9 cellular contexts compared by ENCODE assay signal in the genomic region with DNA sequence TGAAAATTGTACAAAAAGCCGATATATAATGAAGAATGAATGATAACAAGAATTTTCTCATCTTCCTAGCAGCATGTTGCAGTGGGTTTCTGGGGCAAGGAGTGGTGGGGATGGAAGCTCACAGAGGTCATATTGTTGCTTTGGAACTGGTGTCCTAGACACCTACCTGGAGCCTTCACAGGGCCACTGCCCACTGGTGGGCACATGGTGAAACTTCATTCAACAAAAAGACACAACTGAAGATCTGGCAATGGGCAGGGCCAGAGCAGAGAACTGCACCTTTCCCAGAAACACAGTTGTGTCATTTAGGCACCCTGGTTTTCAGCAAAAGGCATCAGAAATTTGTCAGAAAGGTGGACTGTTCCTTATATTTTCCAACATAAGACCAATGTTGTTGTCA.
DNase-seq lines count a peak whose midpoint lies in the region; ATAC-seq and TF ChIP-seq lines count a peak whose summit lies in the region.
"Had no signal": no experiment of that assay in that cellular context is flagged by ENCODE, and none has a peak within 500 bp of the region (broad histone marks: within the 10 kb centered on the region; RNA-seq: fewer than 3 reads in every experiment).

No MANE protein-coding gene starts in this region.

- TF ChIP-seq POLR2A in heart left ventricle (IDR thresholded peaks at IDR 0.05) (no peak), transverse colon (IDR thresholded peaks at IDR 0.05) (no peak)

- TF ChIP-seq EP300 in transverse colon (IDR thresholded peaks at IDR 0.05; ENCODE audit: low read depth): no peak

- H3K36me3 ChIP-seq in heart left ventricle (no peaks in the 10 kb centered on the region), transverse colon (no peaks in the 10 kb centered on the region)

- peak in 2 of 4 donors; percentile 18 to 33 for ATAC-seq in heart left ventricle
- no peak for ATAC-seq in left cardiac atrium
- no peak for ATAC-seq in HG02970 (IDR thresholded peaks at IDR 0.05; ENCODE audit: low FRiP score, unreplicated experiment)

- H3K4me3 ChIP-seq in heart left ventricle (no peak overlapping the region), epithelial cell of proximal tubule (ENCODE audit: low read depth, low read length) (no peak overlapping the region), transverse colon (no peak overlapping the region)

- intact Hi-C loops in heart left ventricle (cut with DNase I): no loop called here
- intact Hi-C loops in left cardiac atrium (cut with DNase I): no loop called here
- intact Hi-C loops in transverse colon (cut with DNase I; ENCODE audit: low total_unique reads): no loop called here

- H3K27me3 ChIP-seq in heart left ventricle (no peaks in the 10 kb centered on the region), transverse colon (no peaks in the 10 kb centered on the region)

- in situ Hi-C loops in transverse colon (cut with MboI; ENCODE audit: low pct_ligation_motif_present in 1 of 4, low pct_unique_long_range_greater_than_20kb in 1 of 4, low sequenced_read_pairs in 3 of 4): no loop called here

- H3K27ac ChIP-seq in heart left ventricle (peak overlapping the region in 4 of 12 donors; percentile 16 to 59 (median 24)), transverse colon (no peak overlapping the region)

- DNase-seq in heart left ventricle: no peak
- DNase-seq in left cardiac atrium: no peak
- peak; percentile 23 for DNase-seq in NCI-H460 (ENCODE audit: extremely low read depth, low read depth)
- no peak for DNase-seq in epithelial cell of proximal tubule (ENCODE audit: low read depth)
- DNase-seq in transverse colon: no peak
- no peak for DNase-seq in stimulated activated CD4-positive, alpha-beta T cell treated with anti-CD3 and anti-CD28 coated beads, Interleukin-1b, Interleukin-23, amount 100 ng/mL, for 48 hours
- no peak for DNase-seq in T-helper 2 cell
- DNase-seq: activated naive CD8-positive, alpha-beta T cell treated with anti-CD3 and anti-CD28 coated beads for 36 hours had no signal

- H3K4me1 ChIP-seq in heart left ventricle: peaks cover 0 to 40% (median 8%) of the 10 kb centered on the region in 12 donors
- no peaks in the 10 kb centered on the region for H3K4me1 ChIP-seq in transverse colon

- TF ChIP-seq CTCF in heart left ventricle (IDR thresholded peaks at IDR 0.05): peak in 7 of 12 donors; percentile 6 to 40 (median 18)
- TF ChIP-seq CTCF in epithelial cell of proximal tubule (conservative IDR thresholded peaks at IDR 0.05; ENCODE audit: low read depth, low read length): peak; percentile 89
- TF ChIP-seq CTCF in transverse colon (IDR thresholded peaks at IDR 0.05): peak in 4 of 5 experiments; percentile 9 to 32 (median 19)

- H3K9me3 ChIP-seq in heart left ventricle (peaks cover 0 to 3% (median 0%) of the 10 kb centered on the region in 12 donors), transverse colon (no peaks in the 10 kb centered on the region)

- 84 to 94% (median 89%) methylated on average over 1 of the region's 1 CpG for WGBS in heart left ventricle, 4 donors
- WGBS in transverse colon (ENCODE audit: low coverage in 1 of 2), 2 donors: 77 to 81% methylated on average over 1 of the region's 1 CpG

Comparison
In these comparisons a context has a peak if more than half of its experiments do, and no peak if none do; other contexts are left out.
1. CTCF ChIP-seq: peak in every context shown above with its lines; median percentile 89 in epithelial cell of proximal tubule; 19 in transverse colon; 18 in heart left ventricle.